In genomic region chr1:157195521-157196244, GRCh38 we compare ENCODE assay signal across 23 cellular contexts.
"Had no signal": no experiment of that assay in that cellular context is flagged by ENCODE, and none has a peak within 500 bp of the region (broad histone marks: within the 10 kb centered on the region; RNA-seq: fewer than 3 reads in every experiment).

No MANE protein-coding gene starts in this region.

- H3K27ac ChIP-seq: neutrophil, parathyroid adenoma, right lobe of liver, thoracic aorta, upper lobe of left lung had no signal

- H3K36me3 Mint-ChIP-seq: natural killer cell treated with Interleukin-12 subunit alpha and Interleukin-12 subunit beta and Interleukin-15 and Interleukin-18, amount 100 ng/mL, for 72 hours; stimulated activated naive B cell treated with anti-CD40 and anti-IgM and Interleukin-4, amounts not matched to agents 10 μg/mL and 1 μg/mL and 100 μg/mL, for 72 hours had no signal

- H3K9ac ChIP-seq: parathyroid adenoma had no signal

- FAIRE-seq: frontal cortex, small intestine had no signal

- H3K9me3 Mint-ChIP-seq: activated CD4-positive, alpha-beta memory T cell treated with anti-CD3 and anti-CD28 coated beads, Interleukin-2, amount 10 ng/mL, durations not matched to agents 7 days and 5 days; activated CD4-positive, alpha-beta T cell treated with anti-CD3 and anti-CD28 coated beads, Interleukin-2, amount 10 ng/mL, durations not matched to agents 24 days and 14 days; activated naive CD4-positive, alpha-beta T cell treated with anti-CD3 and anti-CD28 coated beads for 36 hours; activated T-cell treated with anti-CD3 and anti-CD28 coated beads, Interleukin-2, amount 50 U/mL, for 72 hours; natural killer cell treated with Interleukin-12 subunit alpha and Interleukin-12 subunit beta and Interleukin-15 and Interleukin-18, amount 100 ng/mL, for 72 hours; stimulated activated naive B cell treated with anti-CD40 and anti-IgM and Interleukin-4, amounts not matched to agents 10 μg/mL and 1 μg/mL and 100 μg/mL, for 72 hours had no signal

- H3K27ac Mint-ChIP-seq: activated CD4-positive, alpha-beta memory T cell treated with anti-CD3 and anti-CD28 coated beads, Interleukin-2, amount 10 ng/mL, durations not matched to agents 7 days and 5 days; activated CD4-positive, alpha-beta T cell treated with anti-CD3 and anti-CD28 coated beads, Interleukin-2, amount 10 ng/mL, durations not matched to agents 24 days and 14 days; activated naive CD4-positive, alpha-beta T cell treated with anti-CD3 and anti-CD28 coated beads for 36 hours; activated T-cell treated with anti-CD3 and anti-CD28 coated beads, Interleukin-2, amount 50 U/mL, for 72 hours; natural killer cell treated with Interleukin-12 subunit alpha and Interleukin-12 subunit beta and Interleukin-15 and Interleukin-18, amount 100 ng/mL, for 72 hours; stimulated activated naive B cell treated with anti-CD40 and anti-IgM and Interleukin-4, amounts not matched to agents 10 μg/mL and 1 μg/mL and 100 μg/mL, for 72 hours had no signal

- H3K9me3 ChIP-seq: neutrophil, right lobe of liver, thoracic aorta, upper lobe of left lung had no signal

- ATAC-seq: activated T-cell treated with anti-CD3 and anti-CD28 coated beads, Interleukin-2, amount 50 U/mL, for 72 hours; esophagus mucosa; left ventricle myocardium superior; natural killer cell treated with Interleukin-12 subunit alpha and Interleukin-12 subunit beta and Interleukin-15 and Interleukin-18, amount 100 ng/mL, for 72 hours; right lobe of liver; stimulated activated naive B cell treated with anti-CD40 and anti-IgM and Interleukin-4, amounts not matched to agents 10 μg/mL and 1 μg/mL and 100 μg/mL, for 72 hours had no signal

- H3K4me3 ChIP-seq: right lobe of liver, thoracic aorta, upper lobe of left lung had no signal

- H3K4me1 ChIP-seq: parathyroid adenoma, right lobe of liver, upper lobe of left lung had no signal

- DNase-seq: activated CD4-positive, alpha-beta memory T cell treated with anti-CD3 and anti-CD28 coated beads, Interleukin-2, amount 10 ng/mL, durations not matched to agents 7 days and 5 days; activated CD4-positive, alpha-beta T cell treated with anti-CD3 and anti-CD28 coated beads, Interleukin-2, amount 10 ng/mL, durations not matched to agents 24 days and 14 days; activated effector memory CD4-positive, alpha-beta T cell treated with Interleukin-2 at 50 U/mL for 16 hours; activated naive CD4-positive, alpha-beta T cell treated with anti-CD3 and anti-CD28 coated beads for 36 hours; activated T-cell treated with anti-CD3 and anti-CD28 coated beads, Interleukin-2, amount 50 U/mL, for 72 hours; amygdala; cerebellar nuclear complex; cortex of kidney; effector CD8-positive, alpha-beta T cell; hippocampal formation; left ventricle myocardium superior; mammary epithelial cell; midbrain; small intestine; stimulated activated naive B cell treated with anti-CD40 and anti-IgM and Interleukin-4, amounts not matched to agents 10 μg/mL and 1 μg/mL and 100 μg/mL, for 72 hours had no signal

- H3K36me3 ChIP-seq: neutrophil, right lobe of liver, thoracic aorta, upper lobe of left lung had no signal

- H3K4me3 Mint-ChIP-seq: activated CD4-positive, alpha-beta memory T cell treated with anti-CD3 and anti-CD28 coated beads, Interleukin-2, amount 10 ng/mL, durations not matched to agents 7 days and 5 days; activated CD4-positive, alpha-beta T cell treated with anti-CD3 and anti-CD28 coated beads, Interleukin-2, amount 10 ng/mL, durations not matched to agents 24 days and 14 days; activated naive CD4-positive, alpha-beta T cell treated with anti-CD3 and anti-CD28 coated beads for 36 hours; activated T-cell treated with anti-CD3 and anti-CD28 coated beads, Interleukin-2, amount 50 U/mL, for 72 hours; natural killer cell treated with Interleukin-12 subunit alpha and Interleukin-12 subunit beta and Interleukin-15 and Interleukin-18, amount 100 ng/mL, for 72 hours; stimulated activated naive B cell treated with anti-CD40 and anti-IgM and Interleukin-4, amounts not matched to agents 10 μg/mL and 1 μg/mL and 100 μg/mL, for 72 hours had no signal

- H3K79me2 ChIP-seq: parathyroid adenoma had no signal

- H2AFZ ChIP-seq: parathyroid adenoma had no signal
